Comparison of ENCODE assay signal across 9 cellular contexts in genomic region chr2:72886505-72887031, GRCh38. TPM values are rescaled to one million over a fixed set of nuclear protein-coding genes. Genes with fewer than 3 reads are reported as not detected.
DNase-seq lines count a peak whose midpoint lies in the region; ATAC-seq and TF ChIP-seq lines count a peak whose summit lies in the region.
"Had no signal": no experiment of that assay in that cellular context is flagged by ENCODE, and none has a peak within 500 bp of the region (broad histone marks: within the 10 kb centered on the region; RNA-seq: fewer than 3 reads in every experiment).

No MANE protein-coding gene starts in this region.

- H3K9me3 Mint-ChIP-seq in activated naive CD4-positive, alpha-beta T cell treated with anti-CD3 and anti-CD28 coated beads, Interleukin-2, amount 50 U/mL, for 24 hours, result no peaks in the 10 kb centered on the region

- peaks cover 4% of the 10 kb centered on the region for H3K4me1 Mint-ChIP-seq in activated naive CD4-positive, alpha-beta T cell treated with anti-CD3 and anti-CD28 coated beads, Interleukin-2, amount 50 U/mL, for 24 hours

- H3K27me3 ChIP-seq in upper lobe of right lung, result no peaks in the 10 kb centered on the region

- peaks cover 57% of the 10 kb centered on the region for H3K27me3 Mint-ChIP-seq in activated naive CD4-positive, alpha-beta T cell treated with anti-CD3 and anti-CD28 coated beads, Interleukin-2, amount 50 U/mL, for 24 hours

- ATAC-seq in upper lobe of right lung, result no peak

- WGBS in lower leg skin, 2 donors, result 31% methylated on average over 7 of the region's 7 CpGs

- TF ChIP-seq CTCF in lower leg skin (IDR thresholded peaks at IDR 0.05), result no peak
- no peak for TF ChIP-seq CTCF in upper lobe of right lung (IDR thresholded peaks at IDR 0.05)

- no peak for DNase-seq in activated naive CD4-positive, alpha-beta T cell (lab: John Stamatoyannopoulos, UW)
- DNase-seq in lower leg skin (ENCODE audit: low spot score in 2 of 2), result no peak
- no peak for DNase-seq in upper lobe of right lung
- no peak for DNase-seq in HT-29 (ENCODE audit: low spot score)
- no peak for DNase-seq in middle frontal gyrus (ENCODE audit: extremely low spot score, low spot score)
- DNase-seq in nucleus accumbens (lab: John Stamatoyannopoulos, UW), result no peak

- H3K4me3 Mint-ChIP-seq in activated naive CD4-positive, alpha-beta T cell treated with anti-CD3 and anti-CD28 coated beads, Interleukin-2, amount 50 U/mL, for 24 hours, result peak overlapping the region; percentile 73

- no peaks in the 10 kb centered on the region for H3K9me3 ChIP-seq in upper lobe of right lung

- no peaks in the 10 kb centered on the region for H3K36me3 Mint-ChIP-seq in activated naive CD4-positive, alpha-beta T cell treated with anti-CD3 and anti-CD28 coated beads, Interleukin-2, amount 50 U/mL, for 24 hours

- H3K4me3 ChIP-seq in lower leg skin (ENCODE audit: low read depth, poor library complexity, severe bottlenecking), result peak overlapping the region; percentile 59
- H3K4me3 ChIP-seq in upper lobe of right lung, result peak overlapping the region; percentile 84

- H3K36me3 ChIP-seq in upper lobe of right lung, result peaks cover 3% of the 10 kb centered on the region

- intact Hi-C loops in lower leg skin (cut with DNase I; ENCODE audit: low total_unique reads), result no loop called here
- intact Hi-C loops in upper lobe of right lung (cut with DNase I), result no loop called here

- no peak for TF ChIP-seq POLR2A in lower leg skin (IDR thresholded peaks at IDR 0.05)

- H3K4me1 ChIP-seq in upper lobe of right lung, result peaks cover 17% of the 10 kb centered on the region

- H3K27ac ChIP-seq in angular gyrus (ENCODE audit: low read depth, low read length), result peak overlapping the region; percentile 57
- peak overlapping the region; percentile 89 for H3K27ac ChIP-seq in upper lobe of right lung

- no peak overlapping the region for H3K27ac Mint-ChIP-seq in activated naive CD4-positive, alpha-beta T cell treated with anti-CD3 and anti-CD28 coated beads, Interleukin-2, amount 50 U/mL, for 24 hours

RNA-seq across cellular contexts. Expression of gene SPR, which starts 0.6 kb away (rescaled TPM):
- 10 to 100 TPM in 3 of 4 donors, 1 to 10 TPM in 1; 8.0 to 20.3 (median 15.0) TPM for total RNA-seq in lower leg skin
- 44.1 TPM for total RNA-seq in upper lobe of right lung
- 77.8 and 86.8 TPM in 2 replicates for total RNA-seq in HT-29 (2014; rRNA removed; shearing (Covaris generic))

RNA-seq across cellular contexts. Expression of gene EMX1, which starts 30.8 kb away (rescaled TPM):
- under 1 TPM in 1 of 4 donors, not detected in 3; 0.26 TPM for total RNA-seq in lower leg skin
- total RNA-seq in upper lobe of right lung, result not detected
- total RNA-seq in HT-29 (2014; rRNA removed; shearing (Covaris generic)), result 0.23 and 1.0 TPM in 2 replicates
- total RNA-seq: myocyte had no signal
